In genomic region chr18:47930844-47931706, GRCh38 we compare ENCODE assay signal across 8 cellular contexts. TPM values are rescaled to one million over a fixed set of nuclear protein-coding genes. Genes with fewer than 3 reads are reported as not detected.
DNase-seq lines count a peak whose midpoint lies in the region; ATAC-seq and TF ChIP-seq lines count a peak whose summit lies in the region.

No MANE protein-coding gene starts in this region.

- H3K36me3 Mint-ChIP-seq in endothelial cell (ENCODE audit: low read depth, unreplicated experiment) = peaks cover 5% of the 10 kb centered on the region

- peak; percentile 77 for ATAC-seq in GM21423 (IDR thresholded peaks at IDR 0.05; ENCODE audit: unreplicated experiment)

- H3K27me3 ChIP-seq in HUES48 (ENCODE audit: control insufficient read depth, insufficient read depth, low read length) = no peaks in the 10 kb centered on the region
- no peaks in the 10 kb centered on the region for H3K27me3 ChIP-seq in NT2/D1 (ENCODE audit: insufficient read depth, insufficient read length)

- H3K36me3 ChIP-seq in HUES48 (ENCODE audit: control insufficient read depth, insufficient read depth, low read length) (no peaks in the 10 kb centered on the region), NT2/D1 (ENCODE audit: insufficient read depth, insufficient read length, low read length) (no peaks in the 10 kb centered on the region)

- H3K4me3 ChIP-seq in HUES48 (ENCODE audit: low read depth, low read length) = peak overlapping the region; percentile 96
- peak overlapping the region; percentile 72 for H3K4me3 ChIP-seq in NT2/D1 (ENCODE audit: insufficient read length, low read depth)

- H3K4me3 Mint-ChIP-seq in endothelial cell (ENCODE audit: unreplicated experiment) = peak overlapping the region; percentile 88

- H3K27ac Mint-ChIP-seq in endothelial cell (ENCODE audit: unreplicated experiment) = peak overlapping the region; percentile 83

- peaks cover 39% of the 10 kb centered on the region for H3K4me1 ChIP-seq in HUES48 (ENCODE audit: control insufficient read depth, insufficient read depth, low read length)
- peaks cover 2% of the 10 kb centered on the region for H3K4me1 ChIP-seq in NT2/D1 (ENCODE audit: insufficient read depth, insufficient read length)

- H3K9me3 ChIP-seq in HUES48 (ENCODE audit: control insufficient read depth, insufficient read depth, low read length) (no peaks in the 10 kb centered on the region), NT2/D1 (ENCODE audit: insufficient read depth, low read length) (no peaks in the 10 kb centered on the region)

- peaks cover 36% of the 10 kb centered on the region for H3K4me1 Mint-ChIP-seq in endothelial cell (ENCODE audit: unreplicated experiment)

- H3K27ac ChIP-seq in HUES48 (ENCODE audit: low read depth, low read length) = peak overlapping the region; percentile 100

- in situ Hi-C loops in Caki2 (cut with HindIII; ENCODE audit: low pct_unique_long_range_greater_than_20kb, low sequenced_read_pairs) = no loop called here

- TF ChIP-seq CTCF in endothelial cell (IDR thresholded peaks at IDR 0.05; ENCODE audit: unreplicated experiment) = no peak

- no peaks in the 10 kb centered on the region for H3K9me3 Mint-ChIP-seq in endothelial cell (ENCODE audit: unreplicated experiment)

- peaks cover 7% of the 10 kb centered on the region for H3K27me3 Mint-ChIP-seq in endothelial cell (ENCODE audit: unreplicated experiment)

- H3K9ac ChIP-seq in HUES48 (ENCODE audit: low read depth, low read length) (peak overlapping the region; percentile 98), NT2/D1 (ENCODE audit: insufficient read length, low read depth) (peak overlapping the region; percentile 86)

- DNase-seq in Caki2 (ENCODE audit: low read depth) = peak; percentile 93
- DNase-seq in NT2/D1 (ENCODE audit: low read depth, low spot score) = peak; percentile 86
- peak; percentile 94 for DNase-seq in activated CD8-positive, alpha-beta memory T cell treated with anti-CD3 and anti-CD28 coated beads, Interleukin-2, amount 50 U/mL, for 4 hours
- peak; percentile 93 for DNase-seq in endothelial cell (ENCODE audit: low spot score)
- DNase-seq in midbrain (lab: John Stamatoyannopoulos, UW) = peak; percentile 97
- peak; percentile 94 for DNase-seq in stimulated activated CD8-positive, alpha-beta memory T cell treated with anti-CD3 and anti-CD28 coated beads, Interleukin-15, amount 100 ng/mL, for 48 hours (ENCODE audit: low read depth in 2 of 2)

RNA-seq across cellular contexts. Expression of gene SMAD2, which starts 0.6 kb away (rescaled TPM):
- 40.4 and 48.9 TPM in 2 replicates for total RNA-seq in Caki2 (2014; rRNA removed; shearing (Covaris generic); ENCODE audit: low replicate concordance)
- total RNA-seq in endothelial cell (ENCODE audit: unreplicated experiment) = 150 TPM

Comparison
In these comparisons a context has a peak if more than half of its experiments do, and no peak if none do; other contexts are left out.
1. Peak in every context shown above with its lines: DNase-seq, ATAC-seq, H3K4me3 ChIP-seq and H3K27ac ChIP-seq.